In the genomic region with DNA sequence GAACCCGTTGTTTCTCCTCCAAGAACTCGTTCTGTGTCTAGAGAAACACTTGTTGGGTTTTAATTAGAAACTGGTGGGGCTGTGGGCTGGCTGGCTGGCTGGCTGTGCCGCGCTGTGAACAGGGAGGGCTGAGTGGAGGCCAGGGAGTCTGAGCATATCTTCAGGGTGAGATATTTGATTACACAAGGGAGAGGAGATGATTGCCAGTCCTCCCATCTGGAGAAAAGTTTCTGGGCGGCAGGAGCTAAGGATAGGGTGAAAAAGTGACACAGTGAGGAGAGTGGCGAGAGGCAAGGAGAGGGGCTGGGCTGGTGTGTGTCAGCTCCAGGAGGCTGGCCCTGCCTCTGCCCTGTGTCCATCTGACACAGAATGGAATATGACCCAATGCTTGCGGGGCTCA, we compare ENCODE assay signal across 16 cellular contexts.
A peak's percentile ranks its signal among the peaks of the same experiment; 100 is the strongest.
DNase-seq lines count a peak whose midpoint lies in the region; ATAC-seq and TF ChIP-seq lines count a peak whose summit lies in the region.
"Had no signal": no experiment of that assay in that cellular context is flagged by ENCODE, and none has a peak within 500 bp of the region (broad histone marks: within the 10 kb centered on the region; RNA-seq: fewer than 3 reads in every experiment).

No MANE protein-coding gene starts in this region.

- no peaks in the 10 kb centered on the region for H3K36me3 ChIP-seq in BJ (ENCODE audit: control insufficient read depth, insufficient read depth, low read length)
- H3K36me3 ChIP-seq in SK-N-MC (ENCODE audit: insufficient read depth, low read length): no peaks in the 10 kb centered on the region
- no peaks in the 10 kb centered on the region for H3K36me3 ChIP-seq in trophoblast cell (ENCODE audit: control insufficient read depth in 1 of 2, insufficient read depth in 2 of 2, low read length in 2 of 2)

- H3K4me1 ChIP-seq in trophoblast cell (ENCODE audit: control insufficient read depth in 1 of 2, insufficient read depth in 2 of 2, low read length in 2 of 2): peaks cover 12 to 16% of the 10 kb centered on the region in 2 experiments

- no peak for ATAC-seq in GM18498 (IDR thresholded peaks at IDR 0.05; ENCODE audit: unreplicated experiment)
- no peak for ATAC-seq in WTC11
- ATAC-seq: activated CD8-positive, alpha-beta memory T cell treated with anti-CD3 and anti-CD28 coated beads, Interleukin-2, amount 10 ng/mL, durations not matched to agents 7 days and 5 days; stimulated activated naive CD8-positive, alpha-beta T cell treated with anti-CD3 and anti-CD28 coated beads, Interleukin-15, amount 100 ng/mL, for 72 hours had no signal

- H2AK5ac ChIP-seq in trophoblast cell (ENCODE audit: low read length): peak overlapping the region; percentile 71

- peak overlapping the region; percentile 52 for H4K8ac ChIP-seq in trophoblast cell (ENCODE audit: low read depth, low read length)

- H3K4me3 ChIP-seq in BJ (ENCODE audit: low read depth, low read length) (no peak overlapping the region), SK-N-MC (no peak overlapping the region), fibroblast of mammary gland (ENCODE audit: control insufficient read depth, low read depth, low read length) (no peak overlapping the region), trophoblast cell (ENCODE audit: low read depth, low read length) (no peak overlapping the region)

- no peaks in the 10 kb centered on the region; the same call in 1 of the 2 replicates for H3K27me3 Mint-ChIP-seq in WTC11 (ENCODE audit: low read depth)
- H3K27me3 Mint-ChIP-seq: activated CD8-positive, alpha-beta memory T cell treated with anti-CD3 and anti-CD28 coated beads, Interleukin-2, amount 10 ng/mL, durations not matched to agents 7 days and 5 days; stimulated activated naive CD8-positive, alpha-beta T cell treated with anti-CD3 and anti-CD28 coated beads, Interleukin-15, amount 100 ng/mL, for 72 hours had no signal

- H3K4me1 Mint-ChIP-seq in WTC11: no peaks in the 10 kb centered on the region
- H3K4me1 Mint-ChIP-seq: activated CD8-positive, alpha-beta memory T cell treated with anti-CD3 and anti-CD28 coated beads, Interleukin-2, amount 10 ng/mL, durations not matched to agents 7 days and 5 days; stimulated activated naive CD8-positive, alpha-beta T cell treated with anti-CD3 and anti-CD28 coated beads, Interleukin-15, amount 100 ng/mL, for 72 hours had no signal

- no peak overlapping the region for H3K27ac Mint-ChIP-seq in WTC11
- H3K27ac Mint-ChIP-seq: activated CD8-positive, alpha-beta memory T cell treated with anti-CD3 and anti-CD28 coated beads, Interleukin-2, amount 10 ng/mL, durations not matched to agents 7 days and 5 days; stimulated activated naive CD8-positive, alpha-beta T cell treated with anti-CD3 and anti-CD28 coated beads, Interleukin-15, amount 100 ng/mL, for 72 hours had no signal

- H2BK120ac ChIP-seq in trophoblast cell (ENCODE audit: insufficient read depth, low read length, poor library complexity): peak overlapping the region; percentile 91

- H4K12ac ChIP-seq in trophoblast cell (ENCODE audit: low read depth, low read length): peak overlapping the region; percentile 55

- CTCF ChIA-PET in BJ (lab: Yijun Ruan, JAX) (interaction anchor here (0.9 to 2.2 kb wide), 8 partner anchors 9 to 417 kb away, joined by 3 to 11 read pairs (median 4); no protein-coding TSS in a partner anchor), WTC11 (lab: Charles Lee) (interaction anchor here (0.9 to 3.9 kb wide), 3 partner anchors 54 to 415 kb away, joined by 3 to 26 read pairs (median 5); no protein-coding TSS in a partner anchor)

- H3K9ac ChIP-seq in SK-N-MC (ENCODE audit: insufficient read length) (no peak overlapping the region), trophoblast cell (ENCODE audit: low read length) (no peak overlapping the region)

- peaks cover 16% of the 10 kb centered on the region for H3K36me3 Mint-ChIP-seq in WTC11
- H3K36me3 Mint-ChIP-seq: activated CD8-positive, alpha-beta memory T cell treated with anti-CD3 and anti-CD28 coated beads, Interleukin-2, amount 10 ng/mL, durations not matched to agents 7 days and 5 days had no signal

- peak overlapping the region; percentile 22 for H3K18ac ChIP-seq in trophoblast cell (ENCODE audit: low read length)

- H3K4ac ChIP-seq in trophoblast cell (ENCODE audit: low read depth, low read length): peak overlapping the region; percentile 29

- no peak overlapping the region for H3K4me2 ChIP-seq in trophoblast cell (ENCODE audit: low read length)

- DNase-seq in BJ (ENCODE audit: low read depth) (peak; percentile 83), SK-N-MC (ENCODE audit: low read depth, low spot score) (no peak), fibroblast of mammary gland (ENCODE audit: low read depth) (peak; percentile 88), trophoblast cell (peak; percentile 38 to 42), T1000 (lab: John Stamatoyannopoulos, UW) (no peak), ureter (ENCODE audit: low spot score) (no peak), WTC11 (ENCODE audit: low spot score) (no peak)
- DNase-seq: ACHN; activated CD8-positive, alpha-beta memory T cell treated with anti-CD3 and anti-CD28 coated beads, Interleukin-2, amount 10 ng/mL, durations not matched to agents 7 days and 5 days; activated naive CD4-positive, alpha-beta T cell treated with anti-CD3 and anti-CD28 coated beads, Interleukin-2, amount 50 U/mL, for 16 hours; cerebellar nuclear complex; NCI-H2227 treated with DMSO at 0.1 percent for 48 hours; occipital lobe; small intestine; stimulated activated naive CD8-positive, alpha-beta T cell treated with anti-CD3 and anti-CD28 coated beads, Interleukin-15, amount 100 ng/mL, for 72 hours had no signal

- peaks cover 18% of the 10 kb centered on the region for H3K9me3 Mint-ChIP-seq in WTC11

- POLR2A ChIA-PET in BJ (lab: Charles Lee) (interaction anchor here (0.6 to 1.1 kb wide), 2 partner anchors 13 to 37 kb away, joined by 3 to 6 read pairs; no protein-coding TSS in a partner anchor), WTC11 (lab: Charles Lee) (no interaction called here)

- H2AFZ ChIP-seq in trophoblast cell (ENCODE audit: insufficient read depth, low read length, poor library complexity): peak overlapping the region; percentile 3

- H2BK12ac ChIP-seq in trophoblast cell (ENCODE audit: low read length): peak overlapping the region; percentile 82

- H3K27ac ChIP-seq in SK-N-MC (peak overlapping the region; percentile 75), trophoblast cell (ENCODE audit: low read depth, low read length) (peak overlapping the region; percentile 54)

- H3K9me3 ChIP-seq in SK-N-MC (ENCODE audit: low read depth, low read length): no peaks in the 10 kb centered on the region
- H3K9me3 ChIP-seq in trophoblast cell (ENCODE audit: insufficient read depth, low read depth, low read length): peaks cover 2% of the 10 kb centered on the region

- H3K79me2 ChIP-seq in trophoblast cell (ENCODE audit: control insufficient read depth, insufficient read depth, low read length, poor library complexity): peaks cover 2% of the 10 kb centered on the region

- peak overlapping the region; percentile 70 for H2BK5ac ChIP-seq in trophoblast cell (ENCODE audit: low read depth, low read length, poor library complexity)

- H3K4me3 Mint-ChIP-seq in WTC11: no peak overlapping the region
- H3K4me3 Mint-ChIP-seq: activated CD8-positive, alpha-beta memory T cell treated with anti-CD3 and anti-CD28 coated beads, Interleukin-2, amount 10 ng/mL, durations not matched to agents 7 days and 5 days; stimulated activated naive CD8-positive, alpha-beta T cell treated with anti-CD3 and anti-CD28 coated beads, Interleukin-15, amount 100 ng/mL, for 72 hours had no signal

- H3K27me3 ChIP-seq in BJ (ENCODE audit: control insufficient read depth, insufficient read depth, low read length): no peaks in the 10 kb centered on the region
- no peaks in the 10 kb centered on the region for H3K27me3 ChIP-seq in trophoblast cell (ENCODE audit: insufficient read depth, low read length)

- peaks cover 24% of the 10 kb centered on the region for H3K79me1 ChIP-seq in trophoblast cell (ENCODE audit: low read length)

- no peak overlapping the region for H3K23ac ChIP-seq in trophoblast cell (ENCODE audit: low read length)

- WGBS in trophoblast cell (ENCODE audit: extremely low coverage, insufficient coverage, insufficient read length): no CpG with 5 or more reads among the region's 7 CpGs

- H4K91ac ChIP-seq in trophoblast cell (ENCODE audit: low read depth, low read length): peak overlapping the region; percentile 82

- H3K14ac ChIP-seq in trophoblast cell (ENCODE audit: low read length): peak overlapping the region; percentile 65

- no peak for TF ChIP-seq CTCF in BJ (IDR thresholded peaks at IDR 0.05; ENCODE audit: insufficient read depth, low read depth, low read length)
- TF ChIP-seq CTCF in fibroblast of mammary gland (conservative IDR thresholded peaks at IDR 0.05; ENCODE audit: control insufficient read depth, insufficient read depth, low read depth, low read length): no peak
- TF ChIP-seq CTCF in WTC11 (IDR thresholded peaks at IDR 0.05): no peak

TF ChIP-seq in WTC11, 78 proteins besides CTCF, POLR2A, EP300 and RAD21 (continues in another document):
- TF ChIP-seq ELF4 (CRISPR knock-in tag; IDR thresholded peaks at IDR 0.05; ENCODE audit: low read depth): no peak

Comparison
In these comparisons a context has a peak if more than half of its experiments do, and no peak if none do; other contexts are left out.
1. DNase-seq: peak in BJ (single experiment), fibroblast of mammary gland (single experiment) and trophoblast cell (2 of 2); none in SK-N-MC (single experiment), T1000 (single experiment), ureter (single experiment) and WTC11 (single experiment).